15 cellular contexts compared by ENCODE assay signal in genomic region chr21:31429500-31429899, GRCh38.
DNase-seq lines count a peak whose midpoint lies in the region; ATAC-seq and TF ChIP-seq lines count a peak whose summit lies in the region.
"Had no signal": no experiment of that assay in that cellular context is flagged by ENCODE, and none has a peak within 500 bp of the region (broad histone marks: within the 10 kb centered on the region; RNA-seq: fewer than 3 reads in every experiment).

No MANE protein-coding gene starts in this region.

- H3K4me1 ChIP-seq in heart right ventricle (no peaks in the 10 kb centered on the region), sigmoid colon (no peaks in the 10 kb centered on the region)
- H3K4me1 ChIP-seq: Caco-2 had no signal

- H3K27ac ChIP-seq in heart right ventricle (no peak overlapping the region), sigmoid colon (no peak overlapping the region)
- H3K27ac ChIP-seq: BLaER1 had no signal

- intact Hi-C loops in heart right ventricle (cut with DNase I), result no loop called here
- intact Hi-C loops in sigmoid colon (cut with DNase I), result no loop called here

- WGBS in heart right ventricle, 2 donors, result 86 to 90% methylated on average over 10 of the region's 10 CpGs
- 89 to 95% methylated on average over 10 of the region's 10 CpGs for WGBS in sigmoid colon, 2 donors

- H3K36me3 ChIP-seq in heart right ventricle (no peaks in the 10 kb centered on the region), sigmoid colon (no peaks in the 10 kb centered on the region)

- TF ChIP-seq POLR2A in sigmoid colon (IDR thresholded peaks at IDR 0.05), result no peak

- TF ChIP-seq CTCF in heart right ventricle (IDR thresholded peaks at IDR 0.05), result no peak
- TF ChIP-seq CTCF in sigmoid colon (IDR thresholded peaks at IDR 0.05), result no peak

- no peak for TF ChIP-seq EP300 in sigmoid colon (IDR thresholded peaks at IDR 0.05)

- H3K27me3 ChIP-seq in heart right ventricle, result no peaks in the 10 kb centered on the region
- no peaks in the 10 kb centered on the region for H3K27me3 ChIP-seq in sigmoid colon
- H3K27me3 ChIP-seq: BLaER1 had no signal

- H3K4me3 ChIP-seq in heart right ventricle (no peak overlapping the region), sigmoid colon (no peak overlapping the region)
- H3K4me3 ChIP-seq: BLaER1 had no signal

- peak; percentile 12 for DNase-seq in DMS 273 treated with DMSO at 0.1 percent for 48 hours (lab: John Stamatoyannopoulos, UW)
- DNase-seq in NCI-H69 (lab: John Stamatoyannopoulos, UW), result peak; percentile 55
- DNase-seq in heart right ventricle, result no peak
- peak; percentile 69 for DNase-seq in sigmoid colon
- DNase-seq in activated CD4-positive, CD25-positive, alpha-beta regulatory T cell (lab: John Stamatoyannopoulos, UW), result no peak
- DNase-seq in GOT3 (lab: John Stamatoyannopoulos, UW), result no peak
- DNase-seq: Caco-2; CD4-positive, alpha-beta T cell; DMS153; Kasumi-1; NCI-H1694; NCI-H748 treated with DMSO at 0.1 percent for 48 hours had no signal

- H3K9me3 ChIP-seq in heart right ventricle (no peaks in the 10 kb centered on the region), sigmoid colon (no peaks in the 10 kb centered on the region)
- H3K9me3 ChIP-seq: BLaER1, Caco-2 had no signal

- ATAC-seq in heart right ventricle (peak in 5 of 8 donors; percentile 31 to 55 (median 52)), GM21576 (IDR thresholded peaks at IDR 0.05; ENCODE audit: unreplicated experiment) (no peak)
- ATAC-seq: Panc1 had no signal

Comparison
In these comparisons a context has a peak if more than half of its experiments do, and no peak if none do; other contexts are left out.
1. DNase-seq: peak in DMS 273 treated with DMSO at 0.1 percent for 48 hours (single experiment), NCI-H69 (single experiment) and sigmoid colon (single experiment); none in heart right ventricle (0 of 2), activated CD4-positive, CD25-positive, alpha-beta regulatory T cell (0 of 4) and GOT3 (single experiment).